In the genomic region with DNA sequence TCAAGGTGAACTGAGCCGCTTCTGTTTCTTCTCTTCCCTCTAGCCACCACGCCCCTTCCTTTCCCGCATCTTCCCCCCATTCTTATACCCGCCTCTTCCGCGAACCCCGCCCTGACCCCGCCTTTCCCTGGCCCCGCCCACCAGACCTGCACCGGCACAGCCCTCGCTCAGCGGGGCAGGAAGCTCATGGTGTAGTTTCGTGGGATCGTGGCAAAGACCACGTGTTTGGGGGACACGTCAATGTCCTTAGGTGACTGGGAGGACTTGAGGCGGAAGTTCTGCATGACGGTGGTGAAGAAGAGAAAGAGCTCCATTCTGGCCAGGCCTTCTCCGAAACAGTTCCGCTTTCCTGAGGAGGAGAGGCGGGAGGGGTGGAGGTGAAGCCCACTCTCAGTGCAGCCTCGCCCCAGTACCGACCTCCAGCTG, we compare ENCODE assay signal across 1 cellular context.
TF ChIP-seq lines count a peak whose summit lies in the region.
"Not testable (repeated sequence)": the region's sequence is repeated elsewhere in the genome, so short reads cannot be mapped to it uniquely, and the experiment has no call there.

No MANE protein-coding gene starts in this region.

TF ChIP-seq in K562, 482 proteins besides CTCF, POLR2A, EP300 and RAD21 (continued from another document and continues in another):
- TF ChIP-seq HDGF (IDR thresholded peaks at IDR 0.05) (0 out of 2 replicates have a peak, but pooled peaks have one; percentile 79), POLR2B (IDR thresholded peaks at IDR 0.05; ENCODE audit: low read depth, partially characterized antibody) (peak; percentile 34), ATF7 (IDR thresholded peaks at IDR 0.05) (peak; percentile 24; the same call in 1 of the 2 replicates), CXXC5 (CRISPR knock-in tag; IDR thresholded peaks at IDR 0.05) (peak; percentile 60; the same call in 1 of the 2 replicates), ZEB2 (IDR thresholded peaks at IDR 0.05) (peak; percentile 60), SUPT5H (IDR thresholded peaks at IDR 0.05) (peak; percentile 37; the same call in 1 of the 2 replicates), L3MBTL2 (IDR thresholded peaks at IDR 0.05) (peak; percentile 87), HDAC1 (IDR thresholded peaks at IDR 0.05) (peak in 1 of 2 experiments; percentile 30; a peak in 1 of 4 replicates), ELF1 (tag; IDR thresholded peaks at IDR 0.05) (0 out of 2 replicates have a peak, but pooled peaks have one; percentile 38), HDAC2 (IDR thresholded peaks at IDR 0.05) (0 out of 2 replicates have a peak, but pooled peaks have one; percentile 33)
- TF ChIP-seq, protein P1, sequence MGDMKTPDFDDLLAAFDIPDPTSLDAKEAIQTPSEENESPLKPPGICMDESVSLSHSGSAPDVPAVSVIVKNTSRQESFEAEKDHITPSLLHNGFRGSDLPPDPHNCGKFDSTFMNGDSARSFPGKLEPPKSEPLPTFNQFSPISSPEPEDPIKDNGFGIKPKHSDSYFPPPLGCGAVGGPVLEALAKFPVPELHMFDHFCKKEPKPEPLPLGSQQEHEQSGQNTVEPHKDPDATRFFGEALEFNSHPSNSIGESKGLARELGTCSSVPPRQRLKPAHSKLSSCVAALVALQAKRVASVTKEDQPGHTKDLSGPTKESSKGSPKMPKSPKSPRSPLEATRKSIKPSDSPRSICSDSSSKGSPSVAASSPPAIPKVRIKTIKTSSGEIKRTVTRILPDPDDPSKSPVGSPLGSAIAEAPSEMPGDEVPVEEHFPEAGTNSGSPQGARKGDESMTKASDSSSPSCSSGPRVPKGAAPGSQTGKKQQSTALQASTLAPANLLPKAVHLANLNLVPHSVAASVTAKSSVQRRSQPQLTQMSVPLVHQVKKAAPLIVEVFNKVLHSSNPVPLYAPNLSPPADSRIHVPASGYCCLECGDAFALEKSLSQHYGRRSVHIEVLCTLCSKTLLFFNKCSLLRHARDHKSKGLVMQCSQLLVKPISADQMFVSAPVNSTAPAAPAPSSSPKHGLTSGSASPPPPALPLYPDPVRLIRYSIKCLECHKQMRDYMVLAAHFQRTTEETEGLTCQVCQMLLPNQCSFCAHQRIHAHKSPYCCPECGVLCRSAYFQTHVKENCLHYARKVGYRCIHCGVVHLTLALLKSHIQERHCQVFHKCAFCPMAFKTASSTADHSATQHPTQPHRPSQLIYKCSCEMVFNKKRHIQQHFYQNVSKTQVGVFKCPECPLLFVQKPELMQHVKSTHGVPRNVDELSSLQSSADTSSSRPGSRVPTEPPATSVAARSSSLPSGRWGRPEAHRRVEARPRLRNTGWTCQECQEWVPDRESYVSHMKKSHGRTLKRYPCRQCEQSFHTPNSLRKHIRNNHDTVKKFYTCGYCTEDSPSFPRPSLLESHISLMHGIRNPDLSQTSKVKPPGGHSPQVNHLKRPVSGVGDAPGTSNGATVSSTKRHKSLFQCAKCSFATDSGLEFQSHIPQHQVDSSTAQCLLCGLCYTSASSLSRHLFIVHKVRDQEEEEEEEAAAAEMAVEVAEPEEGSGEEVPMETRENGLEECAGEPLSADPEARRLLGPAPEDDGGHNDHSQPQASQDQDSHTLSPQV (IDR thresholded peaks at IDR 0.05) = peak; percentile 61; the same call in 1 of the 2 replicates
- TF ChIP-seq, protein P2, sequence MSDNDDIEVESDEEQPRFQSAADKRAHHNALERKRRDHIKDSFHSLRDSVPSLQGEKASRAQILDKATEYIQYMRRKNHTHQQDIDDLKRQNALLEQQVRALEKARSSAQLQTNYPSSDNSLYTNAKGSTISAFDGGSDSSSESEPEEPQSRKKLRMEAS (CRISPR knock-in tag; IDR thresholded peaks at IDR 0.05) = peak; percentile 13; the same call in 1 of the 2 replicates
- TF ChIP-seq, protein P3, sequence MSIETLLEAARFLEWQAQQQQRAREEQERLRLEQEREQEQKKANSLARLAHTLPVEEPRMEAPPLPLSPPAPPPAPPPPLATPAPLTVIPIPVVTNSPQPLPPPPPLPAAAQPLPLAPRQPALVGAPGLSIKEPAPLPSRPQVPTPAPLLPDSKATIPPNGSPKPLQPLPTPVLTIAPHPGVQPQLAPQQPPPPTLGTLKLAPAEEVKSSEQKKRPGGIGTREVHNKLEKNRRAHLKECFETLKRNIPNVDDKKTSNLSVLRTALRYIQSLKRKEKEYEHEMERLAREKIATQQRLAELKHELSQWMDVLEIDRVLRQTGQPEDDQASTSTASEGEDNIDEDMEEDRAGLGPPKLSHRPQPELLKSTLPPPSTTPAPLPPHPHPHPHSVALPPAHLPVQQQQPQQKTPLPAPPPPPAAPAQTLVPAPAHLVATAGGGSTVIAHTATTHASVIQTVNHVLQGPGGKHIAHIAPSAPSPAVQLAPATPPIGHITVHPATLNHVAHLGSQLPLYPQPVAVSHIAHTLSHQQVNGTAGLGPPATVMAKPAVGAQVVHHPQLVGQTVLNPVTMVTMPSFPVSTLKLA (conservative IDR thresholded peaks at IDR 0.05) = peak; percentile 69; a peak in 3 of 4 replicates
- TF ChIP-seq, protein P4, sequence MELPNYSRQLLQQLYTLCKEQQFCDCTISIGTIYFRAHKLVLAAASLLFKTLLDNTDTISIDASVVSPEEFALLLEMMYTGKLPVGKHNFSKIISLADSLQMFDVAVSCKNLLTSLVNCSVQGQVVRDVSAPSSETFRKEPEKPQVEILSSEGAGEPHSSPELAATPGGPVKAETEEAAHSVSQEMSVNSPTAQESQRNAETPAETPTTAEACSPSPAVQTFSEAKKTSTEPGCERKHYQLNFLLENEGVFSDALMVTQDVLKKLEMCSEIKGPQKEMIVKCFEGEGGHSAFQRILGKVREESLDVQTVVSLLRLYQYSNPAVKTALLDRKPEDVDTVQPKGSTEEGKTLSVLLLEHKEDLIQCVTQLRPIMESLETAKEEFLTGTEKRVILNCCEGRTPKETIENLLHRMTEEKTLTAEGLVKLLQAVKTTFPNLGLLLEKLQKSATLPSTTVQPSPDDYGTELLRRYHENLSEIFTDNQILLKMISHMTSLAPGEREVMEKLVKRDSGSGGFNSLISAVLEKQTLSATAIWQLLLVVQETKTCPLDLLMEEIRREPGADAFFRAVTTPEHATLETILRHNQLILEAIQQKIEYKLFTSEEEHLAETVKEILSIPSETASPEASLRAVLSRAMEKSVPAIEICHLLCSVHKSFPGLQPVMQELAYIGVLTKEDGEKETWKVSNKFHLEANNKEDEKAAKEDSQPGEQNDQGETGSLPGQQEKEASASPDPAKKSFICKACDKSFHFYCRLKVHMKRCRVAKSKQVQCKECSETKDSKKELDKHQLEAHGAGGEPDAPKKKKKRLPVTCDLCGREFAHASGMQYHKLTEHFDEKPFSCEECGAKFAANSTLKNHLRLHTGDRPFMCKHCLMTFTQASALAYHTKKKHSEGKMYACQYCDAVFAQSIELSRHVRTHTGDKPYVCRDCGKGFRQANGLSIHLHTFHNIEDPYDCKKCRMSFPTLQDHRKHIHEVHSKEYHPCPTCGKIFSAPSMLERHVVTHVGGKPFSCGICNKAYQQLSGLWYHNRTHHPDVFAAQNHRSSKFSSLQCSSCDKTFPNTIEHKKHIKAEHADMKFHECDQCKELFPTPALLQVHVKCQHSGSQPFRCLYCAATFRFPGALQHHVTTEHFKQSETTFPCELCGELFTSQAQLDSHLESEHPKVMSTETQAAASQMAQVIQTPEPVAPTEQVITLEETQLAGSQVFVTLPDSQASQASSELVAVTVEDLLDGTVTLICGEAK (IDR thresholded peaks at IDR 0.05) = peak; percentile 56; the same call in 1 of the 2 replicates
- TF ChIP-seq, protein P4 (CRISPR knock-in tag; IDR thresholded peaks at IDR 0.05) = not testable (repeated sequence)
- TF ChIP-seq, protein P5, sequence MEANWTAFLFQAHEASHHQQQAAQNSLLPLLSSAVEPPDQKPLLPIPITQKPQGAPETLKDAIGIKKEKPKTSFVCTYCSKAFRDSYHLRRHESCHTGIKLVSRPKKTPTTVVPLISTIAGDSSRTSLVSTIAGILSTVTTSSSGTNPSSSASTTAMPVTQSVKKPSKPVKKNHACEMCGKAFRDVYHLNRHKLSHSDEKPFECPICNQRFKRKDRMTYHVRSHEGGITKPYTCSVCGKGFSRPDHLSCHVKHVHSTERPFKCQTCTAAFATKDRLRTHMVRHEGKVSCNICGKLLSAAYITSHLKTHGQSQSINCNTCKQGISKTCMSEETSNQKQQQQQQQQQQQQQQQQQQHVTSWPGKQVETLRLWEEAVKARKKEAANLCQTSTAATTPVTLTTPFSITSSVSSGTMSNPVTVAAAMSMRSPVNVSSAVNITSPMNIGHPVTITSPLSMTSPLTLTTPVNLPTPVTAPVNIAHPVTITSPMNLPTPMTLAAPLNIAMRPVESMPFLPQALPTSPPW (CRISPR knock-in tag; IDR thresholded peaks at IDR 0.05) = peak; percentile 45
- TF ChIP-seq, protein P6, sequence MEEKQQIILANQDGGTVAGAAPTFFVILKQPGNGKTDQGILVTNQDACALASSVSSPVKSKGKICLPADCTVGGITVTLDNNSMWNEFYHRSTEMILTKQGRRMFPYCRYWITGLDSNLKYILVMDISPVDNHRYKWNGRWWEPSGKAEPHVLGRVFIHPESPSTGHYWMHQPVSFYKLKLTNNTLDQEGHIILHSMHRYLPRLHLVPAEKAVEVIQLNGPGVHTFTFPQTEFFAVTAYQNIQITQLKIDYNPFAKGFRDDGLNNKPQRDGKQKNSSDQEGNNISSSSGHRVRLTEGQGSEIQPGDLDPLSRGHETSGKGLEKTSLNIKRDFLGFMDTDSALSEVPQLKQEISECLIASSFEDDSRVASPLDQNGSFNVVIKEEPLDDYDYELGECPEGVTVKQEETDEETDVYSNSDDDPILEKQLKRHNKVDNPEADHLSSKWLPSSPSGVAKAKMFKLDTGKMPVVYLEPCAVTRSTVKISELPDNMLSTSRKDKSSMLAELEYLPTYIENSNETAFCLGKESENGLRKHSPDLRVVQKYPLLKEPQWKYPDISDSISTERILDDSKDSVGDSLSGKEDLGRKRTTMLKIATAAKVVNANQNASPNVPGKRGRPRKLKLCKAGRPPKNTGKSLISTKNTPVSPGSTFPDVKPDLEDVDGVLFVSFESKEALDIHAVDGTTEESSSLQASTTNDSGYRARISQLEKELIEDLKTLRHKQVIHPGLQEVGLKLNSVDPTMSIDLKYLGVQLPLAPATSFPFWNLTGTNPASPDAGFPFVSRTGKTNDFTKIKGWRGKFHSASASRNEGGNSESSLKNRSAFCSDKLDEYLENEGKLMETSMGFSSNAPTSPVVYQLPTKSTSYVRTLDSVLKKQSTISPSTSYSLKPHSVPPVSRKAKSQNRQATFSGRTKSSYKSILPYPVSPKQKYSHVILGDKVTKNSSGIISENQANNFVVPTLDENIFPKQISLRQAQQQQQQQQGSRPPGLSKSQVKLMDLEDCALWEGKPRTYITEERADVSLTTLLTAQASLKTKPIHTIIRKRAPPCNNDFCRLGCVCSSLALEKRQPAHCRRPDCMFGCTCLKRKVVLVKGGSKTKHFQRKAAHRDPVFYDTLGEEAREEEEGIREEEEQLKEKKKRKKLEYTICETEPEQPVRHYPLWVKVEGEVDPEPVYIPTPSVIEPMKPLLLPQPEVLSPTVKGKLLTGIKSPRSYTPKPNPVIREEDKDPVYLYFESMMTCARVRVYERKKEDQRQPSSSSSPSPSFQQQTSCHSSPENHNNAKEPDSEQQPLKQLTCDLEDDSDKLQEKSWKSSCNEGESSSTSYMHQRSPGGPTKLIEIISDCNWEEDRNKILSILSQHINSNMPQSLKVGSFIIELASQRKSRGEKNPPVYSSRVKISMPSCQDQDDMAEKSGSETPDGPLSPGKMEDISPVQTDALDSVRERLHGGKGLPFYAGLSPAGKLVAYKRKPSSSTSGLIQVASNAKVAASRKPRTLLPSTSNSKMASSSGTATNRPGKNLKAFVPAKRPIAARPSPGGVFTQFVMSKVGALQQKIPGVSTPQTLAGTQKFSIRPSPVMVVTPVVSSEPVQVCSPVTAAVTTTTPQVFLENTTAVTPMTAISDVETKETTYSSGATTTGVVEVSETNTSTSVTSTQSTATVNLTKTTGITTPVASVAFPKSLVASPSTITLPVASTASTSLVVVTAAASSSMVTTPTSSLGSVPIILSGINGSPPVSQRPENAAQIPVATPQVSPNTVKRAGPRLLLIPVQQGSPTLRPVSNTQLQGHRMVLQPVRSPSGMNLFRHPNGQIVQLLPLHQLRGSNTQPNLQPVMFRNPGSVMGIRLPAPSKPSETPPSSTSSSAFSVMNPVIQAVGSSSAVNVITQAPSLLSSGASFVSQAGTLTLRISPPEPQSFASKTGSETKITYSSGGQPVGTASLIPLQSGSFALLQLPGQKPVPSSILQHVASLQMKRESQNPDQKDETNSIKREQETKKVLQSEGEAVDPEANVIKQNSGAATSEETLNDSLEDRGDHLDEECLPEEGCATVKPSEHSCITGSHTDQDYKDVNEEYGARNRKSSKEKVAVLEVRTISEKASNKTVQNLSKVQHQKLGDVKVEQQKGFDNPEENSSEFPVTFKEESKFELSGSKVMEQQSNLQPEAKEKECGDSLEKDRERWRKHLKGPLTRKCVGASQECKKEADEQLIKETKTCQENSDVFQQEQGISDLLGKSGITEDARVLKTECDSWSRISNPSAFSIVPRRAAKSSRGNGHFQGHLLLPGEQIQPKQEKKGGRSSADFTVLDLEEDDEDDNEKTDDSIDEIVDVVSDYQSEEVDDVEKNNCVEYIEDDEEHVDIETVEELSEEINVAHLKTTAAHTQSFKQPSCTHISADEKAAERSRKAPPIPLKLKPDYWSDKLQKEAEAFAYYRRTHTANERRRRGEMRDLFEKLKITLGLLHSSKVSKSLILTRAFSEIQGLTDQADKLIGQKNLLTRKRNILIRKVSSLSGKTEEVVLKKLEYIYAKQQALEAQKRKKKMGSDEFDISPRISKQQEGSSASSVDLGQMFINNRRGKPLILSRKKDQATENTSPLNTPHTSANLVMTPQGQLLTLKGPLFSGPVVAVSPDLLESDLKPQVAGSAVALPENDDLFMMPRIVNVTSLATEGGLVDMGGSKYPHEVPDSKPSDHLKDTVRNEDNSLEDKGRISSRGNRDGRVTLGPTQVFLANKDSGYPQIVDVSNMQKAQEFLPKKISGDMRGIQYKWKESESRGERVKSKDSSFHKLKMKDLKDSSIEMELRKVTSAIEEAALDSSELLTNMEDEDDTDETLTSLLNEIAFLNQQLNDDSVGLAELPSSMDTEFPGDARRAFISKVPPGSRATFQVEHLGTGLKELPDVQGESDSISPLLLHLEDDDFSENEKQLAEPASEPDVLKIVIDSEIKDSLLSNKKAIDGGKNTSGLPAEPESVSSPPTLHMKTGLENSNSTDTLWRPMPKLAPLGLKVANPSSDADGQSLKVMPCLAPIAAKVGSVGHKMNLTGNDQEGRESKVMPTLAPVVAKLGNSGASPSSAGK (IDR thresholded peaks at IDR 0.05) = peak; percentile 93
